8 cellular contexts compared by ENCODE assay signal in genomic region chr6:69796627-69797390, GRCh38. TPM values are rescaled to one million over a fixed set of nuclear protein-coding genes. Genes with fewer than 3 reads are reported as not detected.
DNase-seq lines count a peak whose midpoint lies in the region; ATAC-seq, FAIRE-seq and TF ChIP-seq lines count a peak whose summit lies in the region.

Gene LMBRD1 (minus strand): TSS chr6:69797010. CDS start chr6:69796881, 129 bp downstream.

- peak; percentile 94 for ATAC-seq in GM21526 (IDR thresholded peaks at IDR 0.05; ENCODE audit: low FRiP score, unreplicated experiment)

- TF ChIP-seq POLR2A in endothelial cell of umbilical vein (IDR thresholded peaks at IDR 0.05; ENCODE audit: low read depth, low read length), result no peak

- H4K20me1 ChIP-seq in OCI-LY3 (ENCODE audit: insufficient read depth, low read length) (peaks cover 26% of the 10 kb centered on the region), endothelial cell of umbilical vein (replicated peaks; ENCODE audit: control insufficient read depth, extremely low read depth, insufficient read depth, low read length) (no peaks in the 10 kb centered on the region)

- H3K27ac ChIP-seq in OCI-LY3 (ENCODE audit: low read length), result peak within 1 kb of the TSS; percentile 76
- peak within 1 kb of the TSS; percentile 21 for H3K27ac ChIP-seq in endothelial cell of umbilical vein (ENCODE audit: insufficient read depth, low read depth, low read length)

- intact Hi-C loops in endothelial cell of umbilical vein (cut with micrococcal nuclease), result no loop called here

- DNase-seq in DMS114 treated with DMSO at 0.1 percent for 48 hours (lab: John Stamatoyannopoulos, UW; ENCODE audit: unreplicated experiment) (peak; percentile 73), HuH-7.5 (ENCODE audit: low spot score) (peak; percentile 67), activated T-cell treated with anti-CD3 and anti-CD28 coated beads for 1 hour (ENCODE audit: low read depth) (peak; percentile 99), endothelial cell of umbilical vein (ENCODE audit: low read depth, low spot score) (peak; percentile 89), midbrain (lab: John Stamatoyannopoulos, UW) (peak; percentile 97)
- peak; percentile 98 to 99 for DNase-seq in stimulated activated CD8-positive, alpha-beta memory T cell treated with anti-CD3 and anti-CD28 coated beads, Interleukin-2, amount 100 ng/mL, for 1 hour (ENCODE audit: low read depth in 2 of 2)

- BruUV-seq in endothelial cell of umbilical vein (replicated peaks; lab: Mats Ljungman, UMichigan), result no TSS peak

- peak; percentile 90 for FAIRE-seq in endothelial cell of umbilical vein (lab: Jason Lieb, UNC)

- H3K4me3 ChIP-seq in OCI-LY3 (ENCODE audit: low read length), result peak within 1 kb of the TSS; percentile 86
- peak within 1 kb of the TSS; percentile 71 to 79 (median 77) for H3K4me3 ChIP-seq in endothelial cell of umbilical vein (replicated peaks in 1 of 3; ENCODE audit: insufficient read depth in 1 of 3, low read depth in 1 of 3, low read length in 3 of 3)

- peaks cover 42% of the 10 kb centered on the region for H3K79me2 ChIP-seq in OCI-LY3 (ENCODE audit: low read length)
- H3K79me2 ChIP-seq in endothelial cell of umbilical vein (ENCODE audit: control insufficient read depth, insufficient read depth, low read length), result no peaks in the 10 kb centered on the region

- H3K9me3 ChIP-seq in OCI-LY3 (ENCODE audit: insufficient read depth, low read length) (no peaks in the 10 kb centered on the region), endothelial cell of umbilical vein (replicated peaks; ENCODE audit: control insufficient read depth, insufficient read depth, low read length) (no peaks in the 10 kb centered on the region)

- peak within 1 kb of the TSS; percentile 90 for H3K4me2 ChIP-seq in OCI-LY3 (ENCODE audit: low read length)
- peak within 1 kb of the TSS; percentile 85 for H3K4me2 ChIP-seq in endothelial cell of umbilical vein (ENCODE audit: insufficient read depth, low read length)

- H2AFZ ChIP-seq in OCI-LY3 (ENCODE audit: low read depth, low read length), result peak within 1 kb of the TSS; percentile 78; the same call in 1 of the 2 replicates
- H2AFZ ChIP-seq in endothelial cell of umbilical vein (ENCODE audit: low read depth, low read length), result peak within 1 kb of the TSS; percentile 79

- POLR2A ChIA-PET in endothelial cell of umbilical vein (lab: Charles Lee), result no interaction called here

- CTCF ChIA-PET in endothelial cell of umbilical vein (lab: Charles Lee), result interaction anchor here (0.6 to 1.3 kb wide), 8 partner anchors 12 to 311 kb away, joined by 3 to 6 read pairs (median 3); no protein-coding TSS in a partner anchor

- H3K4me1 ChIP-seq in OCI-LY3 (ENCODE audit: low read length) (peaks cover 17% of the 10 kb centered on the region), endothelial cell of umbilical vein (ENCODE audit: control insufficient read depth, extremely low read depth, insufficient read depth, low read length) (no peaks in the 10 kb centered on the region)

- H3K36me3 ChIP-seq in OCI-LY3 (replicated peaks; ENCODE audit: low read depth, low read length), result peaks cover 2% of the 10 kb centered on the region
- no peaks in the 10 kb centered on the region for H3K36me3 ChIP-seq in endothelial cell of umbilical vein (ENCODE audit: control insufficient read depth in 2 of 2, extremely low read depth in 1 of 2, insufficient read depth in 2 of 2, low read length in 2 of 2)

- H3K9ac ChIP-seq in OCI-LY3 (ENCODE audit: low read length), result peak within 1 kb of the TSS; percentile 87
- peak within 1 kb of the TSS; percentile 82 for H3K9ac ChIP-seq in endothelial cell of umbilical vein (replicated peaks; ENCODE audit: extremely low read depth, insufficient read depth, low read length)

- no peaks in the 10 kb centered on the region for H3K9me1 ChIP-seq in endothelial cell of umbilical vein (replicated peaks; ENCODE audit: control insufficient read depth, extremely low read depth, insufficient read depth, low read length)

- dilution Hi-C loops in endothelial cell of umbilical vein (cut with MboI; ENCODE audit: extremely low pct_ligation_motif_present, low sequenced_read_pairs), result no loop called here

- peak; percentile 89 for TF ChIP-seq CTCF in OCI-LY3 (IDR thresholded peaks at IDR 0.05; ENCODE audit: low read depth, low read length)
- peak; percentile 64 to 98 for TF ChIP-seq CTCF in endothelial cell of umbilical vein (IDR thresholded peaks at IDR 0.05; ENCODE audit: extremely low read depth in 1 of 2, insufficient read depth in 1 of 2, low read depth in 1 of 2, low read length in 2 of 2)

- no peaks in the 10 kb centered on the region for H3K27me3 ChIP-seq in OCI-LY3 (ENCODE audit: low read depth, low read length)
- no peaks in the 10 kb centered on the region for H3K27me3 ChIP-seq in endothelial cell of umbilical vein (ENCODE audit: control insufficient read depth in 2 of 2, insufficient read depth in 2 of 2, low read length in 2 of 2)

TF ChIP-seq in endothelial cell of umbilical vein, 7 proteins besides CTCF, POLR2A, EP300 and RAD21:
- TF ChIP-seq GATA2 (IDR thresholded peaks at IDR 0.05; ENCODE audit: insufficient read depth, insufficient read length, low read depth, low read length), result no peak
- no peak for TF ChIP-seq JUN (IDR thresholded peaks at IDR 0.05; ENCODE audit: borderline replicate concordance, insufficient read depth, insufficient read length, low read depth)

RNA-seq across cellular contexts. Expression of gene LMBRD1, which starts in this region (rescaled TPM):
- 14.6 and 16.2 TPM in 2 replicates for total RNA-seq in endothelial cell of umbilical vein
- 7.3 and 9.8 TPM in 2 replicates for polyA plus RNA-seq in endothelial cell of umbilical vein
- 8.2 TPM in 2 replicates for polyA plus RNA-seq in endothelial cell of umbilical vein (2011; cell fraction: cytosol; rRNA removed)
- 5.5 and 7.6 TPM in 2 replicates for polyA plus RNA-seq in endothelial cell of umbilical vein (2011; cell fraction: nucleus; rRNA removed)
- 12.3 and 13.6 TPM in 2 replicates for polyA plus RNA-seq in endothelial cell of umbilical vein (2012)
- 5.9 and 7.0 TPM in 2 replicates for polyA minus RNA-seq in endothelial cell of umbilical vein
- 8.8 TPM for polyA minus RNA-seq in endothelial cell of umbilical vein (2011; cell fraction: cytosol; rRNA and poly(A)+ RNA removed)
- polyA minus RNA-seq in endothelial cell of umbilical vein (2011; cell fraction: nucleus; rRNA and poly(A)+ RNA removed), result 9.9 and 10.3 TPM in 2 replicates

Comparison
In these comparisons a context has a peak if more than half of its experiments do, and no peak if none do; other contexts are left out.
1. Peak in every context shown above with its lines: DNase-seq, ATAC-seq, H3K4me3 ChIP-seq and H3K27ac ChIP-seq.